In the genomic region with DNA sequence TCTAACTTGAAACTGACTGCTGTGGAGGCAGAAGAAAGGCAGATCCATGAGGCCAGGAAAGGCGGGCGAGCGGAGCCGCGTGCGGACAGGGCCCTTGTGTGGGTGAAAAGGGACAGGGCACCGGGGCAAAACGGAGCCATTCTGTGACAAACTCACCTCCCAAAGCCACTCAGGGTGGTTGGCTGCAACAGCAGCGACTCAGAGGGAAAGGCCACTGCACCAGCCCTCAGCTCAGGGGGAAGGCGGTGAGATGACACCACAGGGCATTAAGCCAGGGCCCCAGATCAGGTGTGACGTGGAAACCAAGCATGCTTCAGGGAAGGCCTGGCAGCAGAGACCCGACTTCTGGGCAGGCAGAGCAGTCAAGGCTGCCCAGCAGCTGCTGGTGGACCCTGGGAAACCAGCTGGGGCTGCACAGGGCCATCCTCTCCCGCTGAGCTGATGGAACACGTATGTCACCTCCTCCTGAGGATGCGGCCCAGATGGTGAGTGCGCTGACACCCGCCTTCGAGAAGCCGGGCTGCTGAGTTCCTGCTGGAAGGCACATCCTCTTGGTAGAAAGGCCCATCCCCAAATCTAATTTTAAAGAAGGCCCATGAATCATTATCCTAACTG, we compare ENCODE assay signal across 10 cellular contexts.
DNase-seq lines count a peak whose midpoint lies in the region; ATAC-seq and FAIRE-seq lines count a peak whose summit lies in the region.
"Had no signal": no experiment of that assay in that cellular context is flagged by ENCODE, and none has a peak within 500 bp of the region (broad histone marks: within the 10 kb centered on the region; RNA-seq: fewer than 3 reads in every experiment).

No MANE protein-coding gene starts in this region.

- H3K27me3 ChIP-seq in ACC112 (ENCODE audit: insufficient read depth, low read length), result no peaks in the 10 kb centered on the region
- H3K27me3 ChIP-seq: transverse colon had no signal

- 0 out of 2 replicates have a peak, but pooled peaks cover 4% of the 10 kb centered on the region for H3K36me3 ChIP-seq in ACC112 (ENCODE audit: insufficient read depth, low read length)
- H3K36me3 ChIP-seq: transverse colon had no signal

- peak; percentile 35 for DNase-seq in Daoy (ENCODE audit: low read depth)
- no peak for DNase-seq in activated T-helper 2 cell treated with anti-CD3 and anti-CD28 coated beads, Interferon-gamma antibody, Interleukin-2, Interleukin-4, amounts not matched to agents 10 μg/mL and 5 μg/mL and 100 μg/mL, durations not matched to agents 14 hours and 24 hours and 36 hours (ENCODE audit: low spot score)
- peak; percentile 81 for DNase-seq in myocyte (ENCODE audit: low read depth)
- no peak for DNase-seq in HTR-8/SVneo (ENCODE audit: insufficient read length, low spot score)
- DNase-seq: left ventricle myocardium superior, transverse colon had no signal

- FAIRE-seq in HTR-8/SVneo (lab: Jason Lieb, UNC), result no peak

- ATAC-seq in GM18520 (IDR thresholded peaks at IDR 0.05; ENCODE audit: unreplicated experiment), result no peak
- no peak for ATAC-seq in GM18870 (IDR thresholded peaks at IDR 0.05; ENCODE audit: unreplicated experiment)
- ATAC-seq in HG03175 (IDR thresholded peaks at IDR 0.05; ENCODE audit: unreplicated experiment), result no peak
- ATAC-seq: left ventricle myocardium superior had no signal

- no peak overlapping the region for H2AFZ ChIP-seq in ACC112 (ENCODE audit: low read length, unreplicated experiment)

- H3K36me3 Mint-ChIP-seq in activated T-helper 2 cell treated with anti-CD3 and anti-CD28 coated beads, Interferon-gamma antibody, Interleukin-2, Interleukin-4, amounts not matched to agents 10 μg/mL and 5 μg/mL and 100 μg/mL, durations not matched to agents 14 hours and 24 hours and 36 hours (ENCODE audit: low read depth), result peaks cover 47% of the 10 kb centered on the region

- no peak overlapping the region for H3K4me3 Mint-ChIP-seq in activated T-helper 2 cell treated with anti-CD3 and anti-CD28 coated beads, Interferon-gamma antibody, Interleukin-2, Interleukin-4, amounts not matched to agents 10 μg/mL and 5 μg/mL and 100 μg/mL, durations not matched to agents 14 hours and 24 hours and 36 hours (ENCODE audit: low read depth)

- peaks cover 27% of the 10 kb centered on the region for H3K9me3 Mint-ChIP-seq in activated T-helper 2 cell treated with anti-CD3 and anti-CD28 coated beads, Interferon-gamma antibody, Interleukin-2, Interleukin-4, amounts not matched to agents 10 μg/mL and 5 μg/mL and 100 μg/mL, durations not matched to agents 14 hours and 24 hours and 36 hours

- peak overlapping the region; percentile 93 for H3K27ac ChIP-seq in ACC112 (ENCODE audit: low read depth, low read length)

- peaks cover 47% of the 10 kb centered on the region for H3K4me1 Mint-ChIP-seq in activated T-helper 2 cell treated with anti-CD3 and anti-CD28 coated beads, Interferon-gamma antibody, Interleukin-2, Interleukin-4, amounts not matched to agents 10 μg/mL and 5 μg/mL and 100 μg/mL, durations not matched to agents 14 hours and 24 hours and 36 hours (ENCODE audit: low read depth)

- H3K4me1 ChIP-seq in ACC112 (ENCODE audit: control insufficient read depth, insufficient read depth, low read length, unreplicated experiment), result peaks cover 57% of the 10 kb centered on the region

- peaks cover 8% of the 10 kb centered on the region for H3K79me2 ChIP-seq in ACC112 (ENCODE audit: control insufficient read depth, insufficient read depth, low read length, unreplicated experiment)

- H3K4me3 ChIP-seq in ACC112 (ENCODE audit: low read depth, low read length), result no peak overlapping the region
- H3K4me3 ChIP-seq: transverse colon had no signal

- no peaks in the 10 kb centered on the region for H3K27me3 Mint-ChIP-seq in activated T-helper 2 cell treated with anti-CD3 and anti-CD28 coated beads, Interferon-gamma antibody, Interleukin-2, Interleukin-4, amounts not matched to agents 10 μg/mL and 5 μg/mL and 100 μg/mL, durations not matched to agents 14 hours and 24 hours and 36 hours (ENCODE audit: low read depth)

- H3K27ac Mint-ChIP-seq in activated T-helper 2 cell treated with anti-CD3 and anti-CD28 coated beads, Interferon-gamma antibody, Interleukin-2, Interleukin-4, amounts not matched to agents 10 μg/mL and 5 μg/mL and 100 μg/mL, durations not matched to agents 14 hours and 24 hours and 36 hours, result peak overlapping the region; percentile 92

- intact Hi-C loops in activated T-helper 2 cell treated with anti-CD3 and anti-CD28 coated beads, Interferon-gamma antibody, Interleukin-2, Interleukin-4, amounts not matched to agents 10 μg/mL and 5 μg/mL and 100 μg/mL, durations not matched to agents 14 hours and 24 hours and 36 hours (cut with micrococcal nuclease), result loop anchor here (2.0 kb wide), 1 partner anchor 37 kb away; no protein-coding TSS in a partner anchor

Comparison
In these comparisons a context has a peak if more than half of its experiments do, and no peak if none do; other contexts are left out.
1. DNase-seq: peak in Daoy (single experiment) and myocyte (single experiment); none in activated T-helper 2 cell treated with anti-CD3 and anti-CD28 coated beads, Interferon-gamma antibody, Interleukin-2, Interleukin-4, amounts not matched to agents 10 μg/mL and 5 μg/mL and 100 μg/mL, durations not matched to agents 14 hours and 24 hours and 36 hours (single experiment) and HTR-8/SVneo (single experiment).